ENCODE assay signal across 22 cellular contexts in genomic region chr6:68649669-68650068, GRCh38. TPM values are rescaled to one million over a fixed set of nuclear protein-coding genes. Genes with fewer than 3 reads are reported as not detected.
DNase-seq lines count a peak whose midpoint lies in the region; ATAC-seq lines count a peak whose summit lies in the region.
"Had no signal": no experiment of that assay in that cellular context is flagged by ENCODE, and none has a peak within 500 bp of the region (broad histone marks: within the 10 kb centered on the region; RNA-seq: fewer than 3 reads in every experiment).

No MANE protein-coding gene starts in this region.

- DNase-seq in NCI-H2107 treated with DMSO at 0.1 percent for 48 hours (lab: John Stamatoyannopoulos, UW; ENCODE audit: unreplicated experiment): peak; percentile 34
- no peak for DNase-seq in NCI-H2107 (lab: John Stamatoyannopoulos, UW)
- peak; percentile 60 for DNase-seq in SK-MEL-5 (ENCODE audit: low read depth, low spot score)
- DNase-seq in globus pallidus (ENCODE audit: low spot score): peak; percentile 42
- no peak for DNase-seq in SW480 (ENCODE audit: low spot score)
- no peak for DNase-seq in effector CD8-positive, alpha-beta T cell (lab: John Stamatoyannopoulos, UW)
- DNase-seq: AML-193; CD8-positive, alpha-beta memory T cell; EL; GM23248; IMR-90; MV-4-11; NCI-H1694 treated with DMSO at 0.1 percent for 48 hours; NCI-H226; NCI-H524; NCI-H82 had no signal

- no peak overlapping the region for H3K27ac Mint-ChIP-seq in stimulated activated memory B cell treated with anti-CD40 and anti-IgM and Interleukin-4, amounts not matched to agents 10 μg/mL and 1 μg/mL and 100 μg/mL, for 72 hours

- no peak overlapping the region for H3K4me3 Mint-ChIP-seq in stimulated activated memory B cell treated with anti-CD40 and anti-IgM and Interleukin-4, amounts not matched to agents 10 μg/mL and 1 μg/mL and 100 μg/mL, for 72 hours
- H3K4me3 Mint-ChIP-seq: CD8-positive, alpha-beta memory T cell had no signal

- ATAC-seq in stimulated activated memory B cell treated with anti-CD40 and anti-IgM and Interleukin-4, amounts not matched to agents 10 μg/mL and 1 μg/mL and 100 μg/mL, for 72 hours: peak; percentile 24
- ATAC-seq in HG02840 (IDR thresholded peaks at IDR 0.05; ENCODE audit: low FRiP score, unreplicated experiment): no peak
- ATAC-seq: HCT116, Panc1 had no signal

- no peaks in the 10 kb centered on the region for H3K4me1 Mint-ChIP-seq in stimulated activated memory B cell treated with anti-CD40 and anti-IgM and Interleukin-4, amounts not matched to agents 10 μg/mL and 1 μg/mL and 100 μg/mL, for 72 hours
- H3K4me1 Mint-ChIP-seq: CD8-positive, alpha-beta memory T cell had no signal

- no peaks in the 10 kb centered on the region for H3K27me3 Mint-ChIP-seq in stimulated activated memory B cell treated with anti-CD40 and anti-IgM and Interleukin-4, amounts not matched to agents 10 μg/mL and 1 μg/mL and 100 μg/mL, for 72 hours
- H3K27me3 Mint-ChIP-seq: CD8-positive, alpha-beta memory T cell had no signal

- H3K36me3 Mint-ChIP-seq in stimulated activated memory B cell treated with anti-CD40 and anti-IgM and Interleukin-4, amounts not matched to agents 10 μg/mL and 1 μg/mL and 100 μg/mL, for 72 hours: no peaks in the 10 kb centered on the region
- H3K36me3 Mint-ChIP-seq: CD8-positive, alpha-beta memory T cell had no signal

- no peaks in the 10 kb centered on the region for H3K9me3 Mint-ChIP-seq in stimulated activated memory B cell treated with anti-CD40 and anti-IgM and Interleukin-4, amounts not matched to agents 10 μg/mL and 1 μg/mL and 100 μg/mL, for 72 hours

- in situ Hi-C loops in SK-MEL-5 (cut with HindIII; ENCODE audit: low pct_unique_long_range_greater_than_20kb, low sequenced_read_pairs): no loop called here

RNA-seq across cellular contexts. Expression of gene ADGRB3, which starts 14.6 kb away (rescaled TPM):
- total RNA-seq in SK-MEL-5 (2014; rRNA removed; shearing (Covaris generic)): 3.6 and 3.8 TPM in 2 replicates
- polyA plus RNA-seq in SK-MEL-5 (2015; cell fraction: cytosol; rRNA removed): 2.6 and 3.9 TPM in 2 replicates
- 4.7 and 7.2 TPM in 2 replicates for polyA plus RNA-seq in SK-MEL-5 (2015; cell fraction: nucleus; rRNA removed)
- total RNA-seq: A172; CD8-positive, alpha-beta memory T cell; GM23248; IMR-90 had no signal
- polyA plus RNA-seq: AG04450; CD8-positive, alpha-beta memory T cell; GM23248; IMR-90 had no signal

Comparison
In these comparisons a context has a peak if more than half of its experiments do, and no peak if none do; other contexts are left out.
1. DNase-seq: peak in NCI-H2107 treated with DMSO at 0.1 percent for 48 hours (single experiment), SK-MEL-5 (single experiment) and globus pallidus (single experiment); none in NCI-H2107 (single experiment), SW480 (single experiment) and effector CD8-positive, alpha-beta T cell (single experiment).